ENCODE assay signal across 13 cellular contexts in the genomic region with DNA sequence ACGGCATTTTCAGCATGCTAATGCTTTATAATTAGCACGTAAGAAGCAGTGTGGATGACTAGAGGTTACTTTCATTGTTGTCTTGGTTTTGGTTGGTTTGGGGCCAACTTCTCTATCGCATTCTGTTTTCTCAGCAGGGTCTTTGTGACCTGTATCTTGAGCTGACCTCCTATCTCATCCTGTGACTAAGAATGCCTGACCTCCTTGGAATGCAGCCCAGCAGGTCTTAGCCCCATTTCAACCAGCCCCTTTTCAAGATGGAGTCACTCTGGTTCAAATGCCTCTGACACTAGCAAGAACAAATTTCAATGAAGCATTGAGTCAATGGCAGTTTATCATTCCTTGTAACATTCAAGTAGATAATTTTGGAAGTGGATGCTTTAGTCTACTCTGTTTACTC.
DNase-seq lines count a peak whose midpoint lies in the region; ATAC-seq, FAIRE-seq and TF ChIP-seq lines count a peak whose summit lies in the region.
"Had no signal": no experiment of that assay in that cellular context is flagged by ENCODE, and none has a peak within 500 bp of the region (broad histone marks: within the 10 kb centered on the region; RNA-seq: fewer than 3 reads in every experiment).

No MANE protein-coding gene starts in this region.

- no peak for TF ChIP-seq CTCF in H1 (IDR thresholded peaks at IDR 0.05; ENCODE audit: control extremely low read depth in 1 of 3, insufficient read depth in 1 of 3, low read depth in 1 of 3, low read length in 3 of 3)
- no peak for TF ChIP-seq CTCF in progenitor cell of endocrine pancreas (IDR thresholded peaks at IDR 0.05; ENCODE audit: unreplicated experiment)
- TF ChIP-seq CTCF in thyroid gland (IDR thresholded peaks at IDR 0.05): no peak

- FAIRE-seq in H1 (lab: Jason Lieb, UNC): peak; percentile 52
- FAIRE-seq: A549 had no signal

- peak overlapping the region; percentile 39; the same call in 1 of the 2 replicates for H2BK12ac ChIP-seq in H1 (ENCODE audit: low read depth, low read length)

- H3K36me3 Mint-ChIP-seq in progenitor cell of endocrine pancreas (ENCODE audit: insufficient read depth): no peaks in the 10 kb centered on the region
- no peaks in the 10 kb centered on the region for H3K36me3 Mint-ChIP-seq in activated CD4-positive, alpha-beta memory T cell treated with anti-CD3 and anti-CD28 coated beads for 36 hours
- H3K36me3 Mint-ChIP-seq: CD4-positive, CD25-positive, alpha-beta regulatory T cell had no signal

- H3K27me3 ChIP-seq in H1 (replicated peaks in 1 of 4; ENCODE audit: control insufficient read depth in 3 of 4, extremely low read depth in 1 of 4, insufficient read depth in 3 of 4, low read length in 3 of 4): no peaks in the 10 kb centered on the region; a peak in 1 of 7 replicates
- no peaks in the 10 kb centered on the region for H3K27me3 ChIP-seq in thyroid gland

- TF ChIP-seq POLR2A in H1 (IDR thresholded peaks at IDR 0.05; ENCODE audit: control extremely low read depth in 1 of 2, low read depth in 2 of 2, low read length in 2 of 2): no peak
- no peak for TF ChIP-seq POLR2A in thyroid gland (IDR thresholded peaks at IDR 0.05)

- H2BK5ac ChIP-seq in H1 (ENCODE audit: low read depth, low read length): no peak overlapping the region

- TF ChIP-seq RAD21 in H1 (IDR thresholded peaks at IDR 0.05 in 1 of 2, conservative IDR thresholded peaks at IDR 0.05 in 1 of 2; ENCODE audit: low read depth in 2 of 2, low read length in 2 of 2): no peak

- no peak overlapping the region for H4K5ac ChIP-seq in H1 (ENCODE audit: insufficient read length, low read depth, low read length)

- H2BK120ac ChIP-seq in H1 (replicated peaks; ENCODE audit: low read depth, low read length): no peak overlapping the region

- no peaks in the 10 kb centered on the region for H3K9me3 Mint-ChIP-seq in progenitor cell of endocrine pancreas (ENCODE audit: low read depth)
- no peaks in the 10 kb centered on the region for H3K9me3 Mint-ChIP-seq in activated CD4-positive, alpha-beta memory T cell treated with anti-CD3 and anti-CD28 coated beads for 36 hours

- peak overlapping the region; percentile 74 for H3K27ac Mint-ChIP-seq in progenitor cell of endocrine pancreas
- H3K27ac Mint-ChIP-seq in activated CD4-positive, alpha-beta memory T cell treated with anti-CD3 and anti-CD28 coated beads for 36 hours: no peak overlapping the region
- H3K27ac Mint-ChIP-seq: CD4-positive, CD25-positive, alpha-beta regulatory T cell had no signal

- H3K4me2 ChIP-seq in H1 (ENCODE audit: insufficient read depth in 1 of 2, low read depth in 2 of 2, low read length in 2 of 2): no peak overlapping the region
- H3K4me2 ChIP-seq: A549 had no signal

- H3K14ac ChIP-seq in H1 (ENCODE audit: insufficient read length): no peak overlapping the region

- peaks cover 2 to 11% (median 5%) of the 10 kb centered on the region in 4 experiments; a peak in 5 of 7 replicates for H3K4me1 ChIP-seq in H1 (replicated peaks in 1 of 4; ENCODE audit: control insufficient read depth in 3 of 4, insufficient read depth in 4 of 4, low read length in 3 of 4)
- no peaks in the 10 kb centered on the region for H3K4me1 ChIP-seq in thyroid gland
- H3K4me1 ChIP-seq: A549 had no signal

- H2AK5ac ChIP-seq in H1 (ENCODE audit: low read depth, low read length): 0 out of 2 replicates have a peak overlapping the region, but pooled peaks have one; percentile 72

- H2BK15ac ChIP-seq in H1 (ENCODE audit: low read length): 0 out of 2 replicates have a peak overlapping the region, but pooled peaks have one; percentile 55

- H2BK20ac ChIP-seq in H1 (ENCODE audit: low read length): no peak overlapping the region

- H2AFZ ChIP-seq in H1 (ENCODE audit: low read length): no peak overlapping the region

- H4K20me1 ChIP-seq in H1 (replicated peaks in 1 of 2; ENCODE audit: control insufficient read depth in 1 of 2, insufficient read depth in 2 of 2, low read length in 2 of 2): no peaks in the 10 kb centered on the region

- CTCF ChIA-PET in H1 (lab: Charles Lee; ENCODE audit: partially characterized antibody): no interaction called here
- CTCF ChIA-PET in activated CD4-positive, alpha-beta memory T cell treated with anti-CD3 and anti-CD28 coated beads for 36 hours (lab: Charles Lee): no interaction called here

- intact Hi-C loops in activated CD4-positive, alpha-beta memory T cell treated with anti-CD3 and anti-CD28 coated beads for 36 hours (cut with micrococcal nuclease): loop anchor here (10.0 kb wide), 1 partner anchor 413 kb away; no protein-coding TSS in a partner anchor
- intact Hi-C loops in thyroid gland (cut with DNase I): no loop called here

- no peaks in the 10 kb centered on the region for H3K79me2 ChIP-seq in H1 (ENCODE audit: control insufficient read depth in 1 of 2, insufficient read depth in 2 of 2, low read length in 2 of 2)

- POLR2A ChIA-PET in H1 (lab: Charles Lee; ENCODE audit: partially characterized antibody): no interaction called here
- POLR2A ChIA-PET in activated CD4-positive, alpha-beta memory T cell treated with anti-CD3 and anti-CD28 coated beads for 36 hours (lab: Charles Lee): no interaction called here

- no peak overlapping the region for H4K8ac ChIP-seq in H1 (ENCODE audit: extremely low read depth, insufficient read depth, low read length)

- H3K23ac ChIP-seq in H1 (ENCODE audit: insufficient read length): no peak overlapping the region

- TF ChIP-seq EP300 in H1 (IDR thresholded peaks at IDR 0.05; ENCODE audit: borderline replicate concordance in 1 of 2, low read depth in 2 of 2, low read length in 2 of 2): no peak

- H3K79me1 ChIP-seq in H1 (ENCODE audit: low read depth, low read length): no peaks in the 10 kb centered on the region

- no peak overlapping the region for H4K91ac ChIP-seq in H1 (replicated peaks; ENCODE audit: insufficient read length, low read length)

- WGBS in H1 (ENCODE audit: extremely low coverage in 1 of 2, insufficient coverage in 1 of 2, insufficient read length in 1 of 2, insufficient replicate concordance in 2 of 2, low coverage in 1 of 2, low lambda C conversion rate in 2 of 2, missing lambda C conversion rate in 1 of 2), 2 experiments: 91% methylated on average over 3 of the region's 3 CpGs; no CpG with 5 or more reads in 1 of the 2 experiments
- WGBS in thyroid gland, 2 donors: 61 to 62% methylated on average over 3 of the region's 3 CpGs

- no peaks in the 10 kb centered on the region for H3K36me3 ChIP-seq in H1 (ENCODE audit: control insufficient read depth in 2 of 4, insufficient read depth in 4 of 4, low read length in 3 of 4)
- H3K36me3 ChIP-seq in thyroid gland: no peaks in the 10 kb centered on the region
- H3K36me3 ChIP-seq: HAP-1 had no signal

- no peak overlapping the region for H3K4me3 Mint-ChIP-seq in progenitor cell of endocrine pancreas (ENCODE audit: low read depth)
- no peak overlapping the region for H3K4me3 Mint-ChIP-seq in activated CD4-positive, alpha-beta memory T cell treated with anti-CD3 and anti-CD28 coated beads for 36 hours
- H3K4me3 Mint-ChIP-seq: CD4-positive, CD25-positive, alpha-beta regulatory T cell had no signal

- no peak overlapping the region for H3K27ac ChIP-seq in H1 (ENCODE audit: low read depth, low read length)
- no peak overlapping the region for H3K27ac ChIP-seq in thyroid gland
- H3K27ac ChIP-seq: A549 had no signal

- peaks cover 3% of the 10 kb centered on the region; the same call in 1 of the 2 replicates for H3K23me2 ChIP-seq in H1 (ENCODE audit: low read depth, low read length)

- H3K18ac ChIP-seq in H1 (ENCODE audit: extremely low read depth, low read length): no peak overlapping the region

- DNase-seq in ELF-1 (ENCODE audit: low read depth, low spot score): peak; percentile 67
- DNase-seq in H1 (ENCODE audit: low read depth in 1 of 2, low spot score in 2 of 2): no peak
- DNase-seq in left lobe of liver (ENCODE audit: low spot score): peak; percentile 22
- no peak for DNase-seq in progenitor cell of endocrine pancreas (ENCODE audit: low spot score, unreplicated experiment)
- DNase-seq in iPS-NIHi11 (ENCODE audit: low spot score): no peak
- DNase-seq in activated CD4-positive, alpha-beta memory T cell treated with anti-CD3 and anti-CD28 coated beads for 36 hours: no peak
- no peak for DNase-seq in thyroid gland
- DNase-seq: CD4-positive, CD25-positive, alpha-beta regulatory T cell; DMS53; GOT3; IMR-90 had no signal

- H3K9me3 ChIP-seq in H1 (ENCODE audit: insufficient read depth in 2 of 2, low read depth in 1 of 2, low read length in 1 of 2) (no peaks in the 10 kb centered on the region), thyroid gland (no peaks in the 10 kb centered on the region)
- H3K9me3 ChIP-seq: A549, HAP-1 had no signal

- H3K4ac ChIP-seq in H1 (replicated peaks; ENCODE audit: insufficient read length, low read depth, low read length): no peak overlapping the region

- no peak overlapping the region for H3K4me3 ChIP-seq in H1 (ENCODE audit: extremely low read depth in 1 of 4, insufficient read depth in 2 of 4, low read depth in 3 of 4, low read length in 4 of 4)
- no peak overlapping the region for H3K4me3 ChIP-seq in thyroid gland (replicated peaks in 1 of 3)
- H3K4me3 ChIP-seq: A549, HAP-1 had no signal

- H3K4me1 Mint-ChIP-seq in progenitor cell of endocrine pancreas (ENCODE audit: low read depth): peaks cover 11% of the 10 kb centered on the region
- no peaks in the 10 kb centered on the region for H3K4me1 Mint-ChIP-seq in activated CD4-positive, alpha-beta memory T cell treated with anti-CD3 and anti-CD28 coated beads for 36 hours (ENCODE audit: low read depth)
- H3K4me1 Mint-ChIP-seq: CD4-positive, CD25-positive, alpha-beta regulatory T cell had no signal

- ATAC-seq in left lobe of liver: no peak
- ATAC-seq: A549 had no signal

- no peaks in the 10 kb centered on the region for H3K27me3 Mint-ChIP-seq in progenitor cell of endocrine pancreas
- peaks cover 31% of the 10 kb centered on the region for H3K27me3 Mint-ChIP-seq in activated CD4-positive, alpha-beta memory T cell treated with anti-CD3 and anti-CD28 coated beads for 36 hours
- H3K27me3 Mint-ChIP-seq: CD4-positive, CD25-positive, alpha-beta regulatory T cell had no signal

- no peak overlapping the region for H3K56ac ChIP-seq in H1 (replicated peaks; ENCODE audit: insufficient read length, low read depth, low read length)

- no peak overlapping the region for H3K9ac ChIP-seq in H1 (replicated peaks in 1 of 4; ENCODE audit: extremely low read depth in 1 of 4, low read depth in 3 of 4, low read length in 3 of 4)

TF ChIP-seq in H1, 55 proteins besides CTCF, POLR2A, EP300 and RAD21:
- TF ChIP-seq TEAD4 (IDR thresholded peaks at IDR 0.05; ENCODE audit: low read depth, low read length) (peak; percentile 71), NRF1 (IDR thresholded peaks at IDR 0.05; ENCODE audit: low read depth, low read length) (no peak), YY1 (IDR thresholded peaks at IDR 0.05; ENCODE audit: low read depth, low read length) (peak; percentile 61; the same call in 1 of the 2 replicates)

Comparison
In these comparisons a context has a peak if more than half of its experiments do, and no peak if none do; other contexts are left out.
1. DNase-seq: peak in ELF-1 (single experiment) and left lobe of liver (single experiment); none in H1 (0 of 2), progenitor cell of endocrine pancreas (single experiment), iPS-NIHi11 (single experiment), activated CD4-positive, alpha-beta memory T cell treated with anti-CD3 and anti-CD28 coated beads for 36 hours (single experiment) and thyroid gland (0 of 2).